11 cellular contexts compared by ENCODE assay signal in the genomic region with DNA sequence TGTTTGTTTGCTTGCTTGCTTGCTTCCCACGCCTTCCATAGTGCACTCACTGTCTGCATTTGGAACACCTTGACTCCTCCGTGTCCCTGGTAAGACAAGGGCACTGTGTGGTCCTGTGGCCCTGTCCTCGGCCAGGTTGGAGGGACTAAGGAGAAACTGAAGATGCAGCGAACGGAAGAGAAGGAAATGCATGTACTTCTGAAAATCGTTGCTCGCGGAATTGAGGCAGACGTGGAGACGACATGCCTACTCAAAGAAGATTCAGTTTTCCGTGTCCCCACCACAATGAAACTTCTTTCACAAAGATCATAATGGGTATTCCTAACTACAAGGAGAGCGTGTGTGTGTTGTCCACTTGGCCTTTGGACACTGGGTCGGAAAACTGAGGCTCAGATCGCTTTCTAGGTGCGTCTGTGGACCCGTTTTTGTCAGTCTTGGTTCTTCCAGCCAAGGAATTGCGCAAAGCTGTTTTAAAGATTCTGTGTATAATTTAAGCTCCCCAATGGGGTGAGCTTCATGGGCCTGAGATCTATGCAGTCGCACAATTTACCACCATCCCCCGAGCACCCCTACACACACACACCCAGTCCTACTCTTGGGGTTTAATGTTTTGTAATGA.
DNase-seq lines count a peak whose midpoint lies in the region; ATAC-seq and TF ChIP-seq lines count a peak whose summit lies in the region.
"Had no signal": no experiment of that assay in that cellular context is flagged by ENCODE, and none has a peak within 500 bp of the region (broad histone marks: within the 10 kb centered on the region; RNA-seq: fewer than 3 reads in every experiment).

No MANE protein-coding gene starts in this region.

- H3K79me2 ChIP-seq in hepatocyte: no peaks in the 10 kb centered on the region
- H3K79me2 ChIP-seq: parathyroid adenoma had no signal

- 0 out of 2 replicates have a peak, but pooled peaks cover 1% of the 10 kb centered on the region for H3K27me3 ChIP-seq in BJ (ENCODE audit: control insufficient read depth, insufficient read depth, low read length)
- H3K27me3 ChIP-seq in hepatocyte: peaks cover 33% of the 10 kb centered on the region

- peaks cover 37 to 41% of the 10 kb centered on the region in 2 donors for H3K27me3 Mint-ChIP-seq in effector memory CD8-positive, alpha-beta T cell

- CTCF ChIA-PET in BJ (lab: Yijun Ruan, JAX): no interaction called here

- H3K4me3 ChIP-seq in BJ (ENCODE audit: low read depth, low read length) (peak overlapping the region; percentile 29; the same call in 1 of the 2 replicates), hepatocyte (peak overlapping the region; percentile 25)

- H3K36me3 ChIP-seq in BJ (ENCODE audit: control insufficient read depth, insufficient read depth, low read length) (no peaks in the 10 kb centered on the region), hepatocyte (replicated peaks; ENCODE audit: insufficient read depth, low read depth) (no peaks in the 10 kb centered on the region)

- ATAC-seq in GM21447 (IDR thresholded peaks at IDR 0.05; ENCODE audit: unreplicated experiment): peak; percentile 7
- ATAC-seq in HG03039 (IDR thresholded peaks at IDR 0.05; ENCODE audit: unreplicated experiment): no peak
- ATAC-seq in effector memory CD8-positive, alpha-beta T cell (replicated peaks): no peak
- ATAC-seq in HG02763 (IDR thresholded peaks at IDR 0.05; ENCODE audit: unreplicated experiment): no peak

- TF ChIP-seq CTCF in BJ (IDR thresholded peaks at IDR 0.05; ENCODE audit: insufficient read depth, low read depth, low read length): no peak
- no peak for TF ChIP-seq CTCF in hepatocyte (IDR thresholded peaks at IDR 0.05; ENCODE audit: poor library complexity)

- no peaks in the 10 kb centered on the region for H3K9me3 Mint-ChIP-seq in effector memory CD8-positive, alpha-beta T cell
- H3K9me3 Mint-ChIP-seq: stimulated activated naive B cell treated with anti-CD40 and anti-IgM and Interleukin-4, amounts not matched to agents 10 μg/mL and 1 μg/mL and 100 μg/mL, for 72 hours had no signal

- peaks cover 8% of the 10 kb centered on the region for H3K36me3 Mint-ChIP-seq in effector memory CD8-positive, alpha-beta T cell (ENCODE audit: insufficient read depth)
- H3K36me3 Mint-ChIP-seq: stimulated activated naive B cell treated with anti-CD40 and anti-IgM and Interleukin-4, amounts not matched to agents 10 μg/mL and 1 μg/mL and 100 μg/mL, for 72 hours had no signal

- POLR2A ChIA-PET in BJ (lab: Charles Lee): no interaction called here

- no peaks in the 10 kb centered on the region for H3K4me1 Mint-ChIP-seq in effector memory CD8-positive, alpha-beta T cell (ENCODE audit: low read depth in 2 of 2)
- H3K4me1 Mint-ChIP-seq: stimulated activated naive B cell treated with anti-CD40 and anti-IgM and Interleukin-4, amounts not matched to agents 10 μg/mL and 1 μg/mL and 100 μg/mL, for 72 hours had no signal

- DNase-seq in BJ (ENCODE audit: low read depth): no peak
- peak; percentile 51 for DNase-seq in NCI-H69 (lab: John Stamatoyannopoulos, UW)
- no peak for DNase-seq in hepatocyte (ENCODE audit: low spot score)
- no peak for DNase-seq in effector memory CD8-positive, alpha-beta T cell
- no peak for DNase-seq in GM03348 (ENCODE audit: low spot score)
- DNase-seq: GDM1 had no signal

- peak overlapping the region; percentile 9 for H2AFZ ChIP-seq in hepatocyte
- H2AFZ ChIP-seq: parathyroid adenoma had no signal

- no peaks in the 10 kb centered on the region for H4K20me1 ChIP-seq in hepatocyte (ENCODE audit: insufficient read depth, poor library complexity, severe bottlenecking)

- H3K9me3 ChIP-seq in hepatocyte (ENCODE audit: low read depth): no peaks in the 10 kb centered on the region

- H3K9me2 ChIP-seq in hepatocyte (replicated peaks; ENCODE audit: insufficient read depth): no peaks in the 10 kb centered on the region

- no peaks in the 10 kb centered on the region for H3K4me1 ChIP-seq in hepatocyte (ENCODE audit: insufficient read depth)
- H3K4me1 ChIP-seq: parathyroid adenoma had no signal

- H3K27ac ChIP-seq in hepatocyte: no peak overlapping the region
- H3K27ac ChIP-seq: parathyroid adenoma had no signal

- no peak overlapping the region for H3K27ac Mint-ChIP-seq in effector memory CD8-positive, alpha-beta T cell
- H3K27ac Mint-ChIP-seq: stimulated activated naive B cell treated with anti-CD40 and anti-IgM and Interleukin-4, amounts not matched to agents 10 μg/mL and 1 μg/mL and 100 μg/mL, for 72 hours had no signal

- H3K4me3 Mint-ChIP-seq in effector memory CD8-positive, alpha-beta T cell: peak overlapping the region in 1 of 2 donors; percentile 15

- H3K4me2 ChIP-seq in hepatocyte: peak overlapping the region; percentile 79

- 12% methylated on average over 19 of the region's 19 CpGs for WGBS in hepatocyte (ENCODE audit: low lambda C conversion rate, missing lambda C conversion rate)
